ENCODE assay signal across 15 cellular contexts in genomic region chr6:88867841-88868558, GRCh38.
A peak's percentile ranks its signal among the peaks of the same experiment; 100 is the strongest.
DNase-seq lines count a peak whose midpoint lies in the region; ATAC-seq and TF ChIP-seq lines count a peak whose summit lies in the region.
"Had no signal": no experiment of that assay in that cellular context is flagged by ENCODE, and none has a peak within 500 bp of the region (broad histone marks: within the 10 kb centered on the region; RNA-seq: fewer than 3 reads in every experiment).

No MANE protein-coding gene starts in this region.

- peak overlapping the region; percentile 8 for H3K27ac Mint-ChIP-seq in central memory CD8-positive, alpha-beta T cell (ENCODE audit: low read depth)
- no peak overlapping the region for H3K27ac Mint-ChIP-seq in activated T-helper 2 cell treated with anti-CD3 and anti-CD28 coated beads, Interferon-gamma antibody, Interleukin-2, Interleukin-4, amounts not matched to agents 10 μg/mL and 5 μg/mL and 100 μg/mL, durations not matched to agents 14 hours and 24 hours and 36 hours
- H3K27ac Mint-ChIP-seq: activated B cell treated with CpG ODN at 0.5 μM for 24 hours; natural killer cell treated with Interleukin-12 subunit alpha and Interleukin-12 subunit beta and Interleukin-15 and Interleukin-18, amount 100 ng/mL, for 72 hours had no signal

- intact Hi-C loops in ascending aorta (cut with DNase I), result loop anchor here (10.0 kb wide), 1 partner anchor 703 kb away; the partner anchor contains the start of gene CNR1
- intact Hi-C loops in activated T-helper 2 cell treated with anti-CD3 and anti-CD28 coated beads, Interferon-gamma antibody, Interleukin-2, Interleukin-4, amounts not matched to agents 10 μg/mL and 5 μg/mL and 100 μg/mL, durations not matched to agents 14 hours and 24 hours and 36 hours (cut with micrococcal nuclease), result loop anchor here (5.0 kb wide), 1 partner anchor 961 kb away; no protein-coding TSS in a partner anchor

- DNase-seq in ELR (ENCODE audit: low read depth) (peak; percentile 89), KBM-7 (peak; percentile 1), lung microvascular endothelial cell (ENCODE audit: low read depth in 2 of 2) (peak; percentile 27 to 50), ascending aorta (ENCODE audit: low spot score in 2 of 2) (no peak), DMS 273 treated with DMSO at 0.1 percent for 48 hours (lab: John Stamatoyannopoulos, UW) (no peak)
- no peak for DNase-seq in central memory CD8-positive, alpha-beta T cell (ENCODE audit: low spot score in 2 of 2)
- DNase-seq in stimulated activated CD4-positive, alpha-beta T cell treated with anti-CD3 and anti-CD28 coated beads, Interleukin-4, amount 100 ng/mL, for 24 hours, result no peak
- no peak for DNase-seq in activated T-helper 2 cell treated with anti-CD3 and anti-CD28 coated beads, Interferon-gamma antibody, Interleukin-2, Interleukin-4, amounts not matched to agents 10 μg/mL and 5 μg/mL and 100 μg/mL, durations not matched to agents 14 hours and 24 hours and 36 hours (ENCODE audit: low spot score)
- DNase-seq: activated B cell treated with CpG ODN at 0.5 μM for 24 hours, C1 segment of cervical spinal cord, dorsolateral prefrontal cortex, left cardiac atrium, NCI-H2107, sigmoid colon had no signal

- in situ Hi-C loops in KBM-7 (cut with MboI; ENCODE audit: low pct_unique_long_range_greater_than_20kb, low sequenced_read_pairs), result no loop called here

- peaks cover 17% of the 10 kb centered on the region for H3K4me1 Mint-ChIP-seq in central memory CD8-positive, alpha-beta T cell
- peaks cover 28% of the 10 kb centered on the region for H3K4me1 Mint-ChIP-seq in activated T-helper 2 cell treated with anti-CD3 and anti-CD28 coated beads, Interferon-gamma antibody, Interleukin-2, Interleukin-4, amounts not matched to agents 10 μg/mL and 5 μg/mL and 100 μg/mL, durations not matched to agents 14 hours and 24 hours and 36 hours (ENCODE audit: low read depth)

- H3K9me3 ChIP-seq in ascending aorta, result no peaks in the 10 kb centered on the region
- H3K9me3 ChIP-seq: sigmoid colon had no signal

- H3K27me3 ChIP-seq in ascending aorta, result no peaks in the 10 kb centered on the region
- H3K27me3 ChIP-seq: dorsolateral prefrontal cortex, sigmoid colon had no signal

- no peak for TF ChIP-seq CTCF in ascending aorta (IDR thresholded peaks at IDR 0.05)

- H3K4me3 Mint-ChIP-seq in central memory CD8-positive, alpha-beta T cell, result no peak overlapping the region
- no peak overlapping the region for H3K4me3 Mint-ChIP-seq in activated T-helper 2 cell treated with anti-CD3 and anti-CD28 coated beads, Interferon-gamma antibody, Interleukin-2, Interleukin-4, amounts not matched to agents 10 μg/mL and 5 μg/mL and 100 μg/mL, durations not matched to agents 14 hours and 24 hours and 36 hours (ENCODE audit: low read depth)
- H3K4me3 Mint-ChIP-seq: activated B cell treated with CpG ODN at 0.5 μM for 24 hours; natural killer cell treated with Interleukin-12 subunit alpha and Interleukin-12 subunit beta and Interleukin-15 and Interleukin-18, amount 100 ng/mL, for 72 hours had no signal

- no peak overlapping the region for H3K27ac ChIP-seq in ascending aorta
- H3K27ac ChIP-seq: dorsolateral prefrontal cortex, sigmoid colon had no signal

- no peak overlapping the region for H3K4me3 ChIP-seq in ascending aorta
- H3K4me3 ChIP-seq: dorsolateral prefrontal cortex, sigmoid colon had no signal

- peaks cover 8% of the 10 kb centered on the region for H3K36me3 Mint-ChIP-seq in central memory CD8-positive, alpha-beta T cell (ENCODE audit: insufficient read depth)
- H3K36me3 Mint-ChIP-seq in activated T-helper 2 cell treated with anti-CD3 and anti-CD28 coated beads, Interferon-gamma antibody, Interleukin-2, Interleukin-4, amounts not matched to agents 10 μg/mL and 5 μg/mL and 100 μg/mL, durations not matched to agents 14 hours and 24 hours and 36 hours (ENCODE audit: low read depth), result peaks cover 15% of the 10 kb centered on the region

- H3K27me3 Mint-ChIP-seq in central memory CD8-positive, alpha-beta T cell, result no peaks in the 10 kb centered on the region
- no peaks in the 10 kb centered on the region for H3K27me3 Mint-ChIP-seq in activated T-helper 2 cell treated with anti-CD3 and anti-CD28 coated beads, Interferon-gamma antibody, Interleukin-2, Interleukin-4, amounts not matched to agents 10 μg/mL and 5 μg/mL and 100 μg/mL, durations not matched to agents 14 hours and 24 hours and 36 hours (ENCODE audit: low read depth)
- H3K27me3 Mint-ChIP-seq: activated B cell treated with CpG ODN at 0.5 μM for 24 hours; natural killer cell treated with Interleukin-12 subunit alpha and Interleukin-12 subunit beta and Interleukin-15 and Interleukin-18, amount 100 ng/mL, for 72 hours had no signal

- no peak for ATAC-seq in central memory CD8-positive, alpha-beta T cell (replicated peaks; ENCODE audit: extremely low read depth, poor library complexity, severe bottlenecking)
- ATAC-seq: natural killer cell treated with Interleukin-12 subunit alpha and Interleukin-12 subunit beta and Interleukin-15 and Interleukin-18, amount 100 ng/mL, for 72 hours had no signal

- no peaks in the 10 kb centered on the region for H3K36me3 ChIP-seq in ascending aorta
- H3K36me3 ChIP-seq: sigmoid colon had no signal

- H3K4me1 ChIP-seq in ascending aorta, result peaks cover 0 to 9% of the 10 kb centered on the region in 2 donors

- no peaks in the 10 kb centered on the region for H3K9me3 Mint-ChIP-seq in central memory CD8-positive, alpha-beta T cell
- H3K9me3 Mint-ChIP-seq in activated T-helper 2 cell treated with anti-CD3 and anti-CD28 coated beads, Interferon-gamma antibody, Interleukin-2, Interleukin-4, amounts not matched to agents 10 μg/mL and 5 μg/mL and 100 μg/mL, durations not matched to agents 14 hours and 24 hours and 36 hours, result no peaks in the 10 kb centered on the region
- H3K9me3 Mint-ChIP-seq: activated B cell treated with CpG ODN at 0.5 μM for 24 hours; natural killer cell treated with Interleukin-12 subunit alpha and Interleukin-12 subunit beta and Interleukin-15 and Interleukin-18, amount 100 ng/mL, for 72 hours had no signal

Comparison
In these comparisons a context has a peak if more than half of its experiments do, and no peak if none do; other contexts are left out.
1. DNase-seq: peak in ELR (single experiment), KBM-7 (single experiment) and lung microvascular endothelial cell (2 of 2); none in central memory CD8-positive, alpha-beta T cell (0 of 2), stimulated activated CD4-positive, alpha-beta T cell treated with anti-CD3 and anti-CD28 coated beads, Interleukin-4, amount 100 ng/mL, for 24 hours (single experiment), ascending aorta (0 of 2), DMS 273 treated with DMSO at 0.1 percent for 48 hours (single experiment) and activated T-helper 2 cell treated with anti-CD3 and anti-CD28 coated beads, Interferon-gamma antibody, Interleukin-2, Interleukin-4, amounts not matched to agents 10 μg/mL and 5 μg/mL and 100 μg/mL, durations not matched to agents 14 hours and 24 hours and 36 hours (single experiment).